ENCODE assay signal across 8 cellular contexts in genomic region chr16:30334473-30334985, GRCh38. TPM values are rescaled to one million over a fixed set of nuclear protein-coding genes. Genes with fewer than 3 reads are reported as not detected.
DNase-seq lines count a peak whose midpoint lies in the region; ATAC-seq and TF ChIP-seq lines count a peak whose summit lies in the region.
"Not testable (repeated sequence)": the region's sequence is repeated elsewhere in the genome, so short reads cannot be mapped to it uniquely, and the experiment has no call there.

No MANE protein-coding gene starts in this region.

- peak; percentile 75 for DNase-seq in NCI-H748 (lab: John Stamatoyannopoulos, UW; ENCODE audit: unreplicated experiment)
- DNase-seq in activated CD4-positive, alpha-beta T cell treated with anti-CD3 and anti-CD28 coated beads, Interleukin-2, amount 50 U/mL, for 4 hours, result peak; percentile 75 to 77
- peak; percentile 57 for DNase-seq in dermis blood vessel endothelial cell
- DNase-seq in stimulated activated CD4-positive, alpha-beta T cell treated with anti-CD3 and anti-CD28 coated beads, Interleukin-2, amount 100 ng/mL, for 4 hours (ENCODE audit: low read depth), result peak; percentile 76

- peaks cover 31% of the 10 kb centered on the region for H3K4me1 ChIP-seq in BLaER1
- not testable (repeated sequence) for H3K4me1 ChIP-seq in liver (ENCODE audit: control insufficient read depth in 4 of 4, insufficient read depth in 4 of 4, low read length in 3 of 4)

- H3K4me2 ChIP-seq in BLaER1, result peak overlapping the region; percentile 22; the same call in 1 of the 2 replicates

- H3K36me3 ChIP-seq in BLaER1; liver (ENCODE audit: control insufficient read depth in 4 of 4, insufficient read depth in 3 of 4, low read depth in 1 of 4, low read length in 3 of 4): not testable (repeated sequence)

- not testable (repeated sequence) for H4K20me1 ChIP-seq in BLaER1

- H3K9me3 ChIP-seq in BLaER1; liver (ENCODE audit: control insufficient read depth in 4 of 4, low read length in 3 of 4): not testable (repeated sequence)

- under 1% methylated on average over 26 of the region's 33 CpGs for WGBS in liver

- ATAC-seq in GM19395 (IDR thresholded peaks at IDR 0.05; ENCODE audit: unreplicated experiment) (peak; percentile 78), HG03378 (IDR thresholded peaks at IDR 0.05; ENCODE audit: unreplicated experiment) (peak; percentile 58)

- H3K27ac ChIP-seq in BLaER1 (peak overlapping the region; percentile 84), liver (ENCODE audit: low read depth in 1 of 2, low read length in 2 of 2) (peak overlapping the region; percentile 77 to 79)

- H3K9ac ChIP-seq in BLaER1, result peak overlapping the region; percentile 86
- peak overlapping the region in 1 of 2 donors; percentile 22 for H3K9ac ChIP-seq in liver (ENCODE audit: low read depth in 1 of 2, low read length in 2 of 2)

- not testable (repeated sequence) for TF ChIP-seq CTCF in liver (IDR thresholded peaks at IDR 0.05; ENCODE audit: low read depth, low read length, missing input control)

- H3K4me3 ChIP-seq in BLaER1, result peak overlapping the region; percentile 81
- peak overlapping the region in 2 of 3 donors; percentile 52 to 57 for H3K4me3 ChIP-seq in liver (ENCODE audit: low read depth in 1 of 3, low read length in 3 of 3)

- not testable (repeated sequence) for TF ChIP-seq RAD21 in liver (IDR thresholded peaks at IDR 0.05)

- not testable (repeated sequence) for H3K27me3 ChIP-seq in BLaER1; liver (ENCODE audit: control insufficient read depth in 4 of 4, insufficient read depth in 4 of 4, low read length in 3 of 4)

TF ChIP-seq in liver, 16 proteins besides CTCF, POLR2A, EP300 and RAD21:
- TF ChIP-seq HNF4A (conservative IDR thresholded peaks at IDR 0.05), result peak in 1 of 2 donors; percentile 3

RNA-seq across cellular contexts. Expression of gene CD2BP2, which starts 20.6 kb away (rescaled TPM):
- total RNA-seq in dermis blood vessel endothelial cell (44.4 and 50.4 TPM in 2 replicates), liver (10 to 100 TPM; 10.0 TPM)
- 10 to 100 TPM; 13.4 to 15.4 TPM for polyA plus RNA-seq in liver

RNA-seq across cellular contexts. Expression of gene TBC1D10B, which starts 35.8 kb away (rescaled TPM):
- total RNA-seq in dermis blood vessel endothelial cell (37.4 and 57.4 TPM in 2 replicates), liver (10 to 100 TPM; 16.1 to 16.5 TPM)
- polyA plus RNA-seq in liver, result 1 to 10 TPM; 3.6 to 9.2 TPM

RNA-seq across cellular contexts. Expression of gene MYL11, which starts 40.1 kb away (rescaled TPM):
- not detected in 2 replicates for total RNA-seq in dermis blood vessel endothelial cell
- total RNA-seq in liver, result under 1 TPM in 1 of 2 donors, not detected in 1; 0.70 TPM
- polyA plus RNA-seq in liver, result not detected

RNA-seq across cellular contexts. Expression of gene SEPTIN1, which starts 47.8 kb away (rescaled TPM):
- total RNA-seq in dermis blood vessel endothelial cell (not detected in 2 replicates), liver (1 to 10 TPM in 1 of 2 donors, under 1 TPM in 1; 0.42 to 1.0 TPM)
- 1 to 10 TPM; 1.4 to 2.8 TPM for polyA plus RNA-seq in liver

Comparison
In these comparisons a context has a peak if more than half of its experiments do, and no peak if none do; other contexts are left out.
1. Peak in every context shown above with its lines: DNase-seq, ATAC-seq, H3K4me3 ChIP-seq and H3K27ac ChIP-seq.